ENCODE assay signal across 1 cellular context in genomic region chr2:233250985-233251305, GRCh38.
TF ChIP-seq lines count a peak whose summit lies in the region.

No MANE protein-coding gene starts in this region.

TF ChIP-seq in GM12878, 131 proteins besides CTCF, POLR2A, EP300 and RAD21:
- TF ChIP-seq, protein P1, sequence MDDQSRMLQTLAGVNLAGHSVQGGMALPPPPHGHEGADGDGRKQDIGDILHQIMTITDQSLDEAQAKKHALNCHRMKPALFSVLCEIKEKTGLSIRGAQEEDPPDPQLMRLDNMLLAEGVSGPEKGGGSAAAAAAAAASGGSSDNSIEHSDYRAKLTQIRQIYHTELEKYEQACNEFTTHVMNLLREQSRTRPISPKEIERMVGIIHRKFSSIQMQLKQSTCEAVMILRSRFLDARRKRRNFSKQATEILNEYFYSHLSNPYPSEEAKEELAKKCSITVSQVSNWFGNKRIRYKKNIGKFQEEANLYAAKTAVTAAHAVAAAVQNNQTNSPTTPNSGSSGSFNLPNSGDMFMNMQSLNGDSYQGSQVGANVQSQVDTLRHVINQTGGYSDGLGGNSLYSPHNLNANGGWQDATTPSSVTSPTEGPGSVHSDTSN (IDR thresholded peaks at IDR 0.05; ENCODE audit: insufficient replicate concordance, low read depth, low read length) = peak; percentile 73
- TF ChIP-seq POLR2AphosphoS2 (IDR thresholded peaks at IDR 0.05; ENCODE audit: low read depth, low read length) (no peak), NR2F1 (conservative IDR thresholded peaks at IDR 0.05) (no peak), HDAC2 (IDR thresholded peaks at IDR 0.05) (0 out of 2 replicates have a peak, but pooled peaks have one; percentile 22), ZNF24 (IDR thresholded peaks at IDR 0.05) (no peak), SUZ12 (IDR thresholded peaks at IDR 0.05; ENCODE audit: unreplicated experiment) (no peak), SMARCA5 (IDR thresholded peaks at IDR 0.05) (peak; percentile 94), ZNF687 (IDR thresholded peaks at IDR 0.05) (0 out of 2 replicates have a peak, but pooled peaks have one; percentile 3), POU2F2 (IDR thresholded peaks at IDR 0.05; ENCODE audit: borderline replicate concordance, low read depth, low read length) (no peak), SPI1 (IDR thresholded peaks at IDR 0.05; ENCODE audit: borderline replicate concordance, insufficient read depth, low read depth, low read length) (no peak), KDM1A (IDR thresholded peaks at IDR 0.05; ENCODE audit: borderline replicate concordance) (peak; percentile 66; the same call in 1 of the 2 replicates), MTA3 (IDR thresholded peaks at IDR 0.05; ENCODE audit: borderline replicate concordance, low read length) (no peak), STAT1 (conservative IDR thresholded peaks at IDR 0.05) (no peak)
- TF ChIP-seq, protein P2, sequence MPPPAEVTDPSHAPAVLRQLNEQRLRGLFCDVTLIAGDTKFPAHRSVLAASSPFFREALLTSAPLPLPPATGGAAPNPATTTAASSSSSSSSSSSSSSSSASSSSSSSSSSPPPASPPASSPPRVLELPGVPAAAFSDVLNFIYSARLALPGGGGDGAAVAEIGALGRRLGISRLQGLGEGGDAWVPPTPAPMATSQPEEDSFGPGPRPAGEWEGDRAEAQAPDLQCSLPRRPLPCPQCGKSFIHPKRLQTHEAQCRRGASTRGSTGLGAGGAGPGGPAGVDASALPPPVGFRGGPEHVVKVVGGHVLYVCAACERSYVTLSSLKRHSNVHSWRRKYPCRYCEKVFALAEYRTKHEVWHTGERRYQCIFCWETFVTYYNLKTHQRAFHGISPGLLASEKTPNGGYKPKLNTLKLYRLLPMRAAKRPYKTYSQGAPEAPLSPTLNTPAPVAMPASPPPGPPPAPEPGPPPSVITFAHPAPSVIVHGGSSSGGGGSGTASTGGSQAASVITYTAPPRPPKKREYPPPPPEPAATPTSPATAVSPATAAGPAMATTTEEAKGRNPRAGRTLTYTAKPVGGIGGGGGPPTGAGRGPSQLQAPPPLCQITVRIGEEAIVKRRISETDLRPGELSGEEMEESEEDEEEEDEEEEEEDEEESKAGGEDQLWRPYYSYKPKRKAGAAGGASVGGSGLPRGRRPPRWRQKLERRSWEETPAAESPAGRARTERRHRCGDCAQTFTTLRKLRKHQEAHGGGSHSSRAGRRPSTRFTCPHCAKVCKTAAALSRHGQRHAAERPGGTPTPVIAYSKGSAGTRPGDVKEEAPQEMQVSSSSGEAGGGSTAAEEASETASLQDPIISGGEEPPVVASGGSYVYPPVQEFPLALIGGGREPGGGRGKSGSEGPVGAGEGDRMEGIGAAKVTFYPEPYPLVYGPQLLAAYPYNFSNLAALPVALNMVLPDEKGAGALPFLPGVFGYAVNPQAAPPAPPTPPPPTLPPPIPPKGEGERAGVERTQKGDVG (CRISPR knock-in tag; IDR thresholded peaks at IDR 0.05) = peak; percentile 66; the same call in 1 of the 2 replicates
